8 cellular contexts compared by ENCODE assay signal in genomic region chr16:89216315-89217137, GRCh38. TPM values are rescaled to one million over a fixed set of nuclear protein-coding genes. Genes with fewer than 3 reads are reported as not detected.
DNase-seq lines count a peak whose midpoint lies in the region; ATAC-seq lines count a peak whose summit lies in the region.

No MANE protein-coding gene starts in this region.

- H3K9ac ChIP-seq in mucosa of rectum (ENCODE audit: low read depth in 1 of 2, low read length in 2 of 2): peak overlapping the region; percentile 92 to 96

- H3K27me3 ChIP-seq in esophagus (ENCODE audit: control insufficient read depth in 1 of 2, insufficient read depth in 2 of 2, low read length in 2 of 2) (no peaks in the 10 kb centered on the region), mucosa of rectum (ENCODE audit: control insufficient read depth in 2 of 2, insufficient read depth in 2 of 2, low read length in 2 of 2) (no peaks in the 10 kb centered on the region)

- H3K9me3 ChIP-seq in esophagus (ENCODE audit: control insufficient read depth in 2 of 2, insufficient read depth in 1 of 2, low read depth in 1 of 2, low read length in 1 of 2) (no peaks in the 10 kb centered on the region), mucosa of rectum (ENCODE audit: control insufficient read depth in 2 of 2, low read length in 2 of 2) (no peaks in the 10 kb centered on the region)

- H3K27ac ChIP-seq in esophagus (ENCODE audit: low read depth in 2 of 2, low read length in 1 of 2): peak overlapping the region; percentile 99
- H3K27ac ChIP-seq in mucosa of rectum (ENCODE audit: low read depth in 2 of 2, low read length in 2 of 2): peak overlapping the region; percentile 97 to 98

- no peak for ATAC-seq in HG03196 (IDR thresholded peaks at IDR 0.05; ENCODE audit: unreplicated experiment)

- H3K36me3 ChIP-seq in esophagus (ENCODE audit: control insufficient read depth in 2 of 2, insufficient read depth in 2 of 2, low read length in 1 of 2) (peaks cover 0 to 6% of the 10 kb centered on the region in 2 donors), mucosa of rectum (ENCODE audit: control insufficient read depth in 2 of 2, insufficient read depth in 2 of 2, low read length in 2 of 2) (peaks cover 10 to 12% of the 10 kb centered on the region in 2 donors)

- WGBS in esophagus, 2 donors: 1% methylated on average over 25 of the region's 25 CpGs

- DNase-seq in DMS 273 treated with DMSO at 0.1 percent for 48 hours (lab: John Stamatoyannopoulos, UW) (peak; percentile 64), HPDE6-E6E7 (ENCODE audit: extremely low spot score) (peak; percentile 92), OCI-M1 (lab: John Stamatoyannopoulos, UW) (peak; percentile 89)
- DNase-seq in activated T-cell treated with anti-CD3 and anti-CD28 coated beads, Interleukin-2, amount 50 U/mL, for 24 hours: peak; percentile 85
- peak; percentile 63 to 73 for DNase-seq in stimulated activated CD8-positive, alpha-beta memory T cell treated with anti-CD3 and anti-CD28 coated beads, Interleukin-2, amount 100 ng/mL, for 48 hours (ENCODE audit: low read depth in 2 of 2)

- H3K9me3 Mint-ChIP-seq in activated T-cell treated with anti-CD3 and anti-CD28 coated beads, Interleukin-2, amount 50 U/mL, for 24 hours: no peaks in the 10 kb centered on the region

- peak overlapping the region; percentile 89 for H3K4me3 Mint-ChIP-seq in activated T-cell treated with anti-CD3 and anti-CD28 coated beads, Interleukin-2, amount 50 U/mL, for 24 hours

- H3K27ac Mint-ChIP-seq in activated T-cell treated with anti-CD3 and anti-CD28 coated beads, Interleukin-2, amount 50 U/mL, for 24 hours: peak overlapping the region; percentile 95

- H3K27me3 Mint-ChIP-seq in activated T-cell treated with anti-CD3 and anti-CD28 coated beads, Interleukin-2, amount 50 U/mL, for 24 hours: no peaks in the 10 kb centered on the region

- H3K4me3 ChIP-seq in esophagus (ENCODE audit: low read depth in 1 of 2, low read length in 2 of 2) (peak overlapping the region; percentile 71 to 93), mucosa of rectum (ENCODE audit: low read length in 2 of 2) (peak overlapping the region; percentile 91 to 94)

- H3K4me1 ChIP-seq in esophagus (ENCODE audit: control insufficient read depth in 2 of 2, insufficient read depth in 2 of 2, low read length in 1 of 2) (no peaks in the 10 kb centered on the region), mucosa of rectum (ENCODE audit: control insufficient read depth in 2 of 2, insufficient read depth in 2 of 2, low read length in 2 of 2) (peaks cover 7 to 12% of the 10 kb centered on the region in 2 donors)

- peaks cover 37% of the 10 kb centered on the region for H3K4me1 Mint-ChIP-seq in activated T-cell treated with anti-CD3 and anti-CD28 coated beads, Interleukin-2, amount 50 U/mL, for 24 hours (ENCODE audit: low read depth)

- peaks cover 34% of the 10 kb centered on the region for H3K36me3 Mint-ChIP-seq in activated T-cell treated with anti-CD3 and anti-CD28 coated beads, Interleukin-2, amount 50 U/mL, for 24 hours (ENCODE audit: low read depth)

RNA-seq across cellular contexts. Expression of gene ZNF778, which starts 1.0 kb away (rescaled TPM):
- polyA plus RNA-seq in esophagus: 1 to 10 TPM; 1.4 to 2.9 TPM

RNA-seq across cellular contexts. Expression of gene SLC22A31, which starts 16.2 kb away (rescaled TPM):
- polyA plus RNA-seq in esophagus: under 1 TPM; 0.14 to 0.16 TPM

RNA-seq across cellular contexts. Expression of gene CDH15, which starts 45.0 kb away (rescaled TPM):
- not detected for polyA plus RNA-seq in esophagus
